In the genomic region with DNA sequence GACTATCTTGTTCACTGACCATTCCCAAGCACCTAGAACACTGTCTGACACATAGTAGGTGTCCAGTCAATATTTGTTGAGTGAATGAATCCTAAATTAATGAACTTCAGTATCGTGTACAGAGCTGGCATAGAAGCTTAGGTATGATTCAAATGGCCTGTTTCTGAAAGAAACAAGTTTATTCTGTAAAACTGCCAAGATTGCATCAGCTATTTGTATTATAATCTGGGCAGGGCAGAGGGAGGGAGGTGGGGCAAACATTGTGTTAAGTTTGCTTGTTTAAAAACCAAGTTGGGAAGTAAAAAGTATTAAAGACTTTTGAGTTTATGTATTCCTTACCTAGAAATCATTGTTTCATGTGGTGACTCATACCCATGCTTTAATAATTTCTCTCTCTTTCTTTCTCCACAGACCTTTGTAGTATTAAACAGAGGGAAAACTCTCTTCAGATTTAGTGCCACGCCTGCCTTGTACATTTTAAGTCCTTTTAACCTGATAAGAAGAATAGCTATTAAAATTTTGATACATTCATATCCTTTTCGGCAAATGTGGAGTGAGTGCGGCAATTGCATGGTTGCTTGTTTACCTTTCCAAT, we compare ENCODE assay signal across 12 cellular contexts.
DNase-seq lines count a peak whose midpoint lies in the region; ATAC-seq and TF ChIP-seq lines count a peak whose summit lies in the region.
"Had no signal": no experiment of that assay in that cellular context is flagged by ENCODE, and none has a peak within 500 bp of the region (broad histone marks: within the 10 kb centered on the region; RNA-seq: fewer than 3 reads in every experiment).

No MANE protein-coding gene starts in this region.

- H3K27ac ChIP-seq in RWPE1: no peak overlapping the region
- no peak overlapping the region for H3K27ac ChIP-seq in OCI-LY7 (ENCODE audit: low read depth, low read length, poor library complexity, severe bottlenecking)
- H3K27ac ChIP-seq: KMS-11 had no signal

- intact Hi-C loops in OCI-LY7 (cut with micrococcal nuclease; ENCODE audit: unreplicated experiment): no loop called here

- H3K4me3 ChIP-seq in fibroblast of mammary gland (ENCODE audit: control insufficient read depth, low read depth, low read length) (no peak overlapping the region), retinal pigment epithelial cell (ENCODE audit: low read length) (no peak overlapping the region), OCI-LY7 (ENCODE audit: low read depth, low read length, poor library complexity, severe bottlenecking) (no peak overlapping the region)

- H3K4me2 ChIP-seq in OCI-LY7 (ENCODE audit: low read length): no peak overlapping the region
- H3K4me2 ChIP-seq: KMS-11 had no signal

- H3K9me2 ChIP-seq in OCI-LY7 (ENCODE audit: insufficient read depth, low read length): no peaks in the 10 kb centered on the region

- TF ChIP-seq CTCF in RWPE1 (conservative IDR thresholded peaks at IDR 0.05; ENCODE audit: low read depth): no peak
- no peak for TF ChIP-seq CTCF in fibroblast of mammary gland (conservative IDR thresholded peaks at IDR 0.05; ENCODE audit: control insufficient read depth, insufficient read depth, low read depth, low read length)
- no peak for TF ChIP-seq CTCF in retinal pigment epithelial cell (conservative IDR thresholded peaks at IDR 0.05; ENCODE audit: low read depth, low read length)
- TF ChIP-seq CTCF in OCI-LY7 (conservative IDR thresholded peaks at IDR 0.05; ENCODE audit: low read length): no peak

- H3K9me3 ChIP-seq in OCI-LY7 (ENCODE audit: low read length): no peaks in the 10 kb centered on the region

- DNase-seq in GM04503 (ENCODE audit: low read depth) (peak; percentile 34), RWPE1 (ENCODE audit: low spot score) (peak; percentile 34), fibroblast of mammary gland (ENCODE audit: low read depth) (peak; percentile 68), retinal pigment epithelial cell (ENCODE audit: low read depth) (peak; percentile 57), NCI-H2029 (lab: John Stamatoyannopoulos, UW) (no peak), OCI-LY7 (ENCODE audit: low spot score) (no peak)
- no peak for DNase-seq in natural killer cell treated with Interleukin-12 subunit alpha and Interleukin-12 subunit beta and Interleukin-15 and Interleukin-18, amount 100 ng/mL, for 72 hours (ENCODE audit: low spot score)
- DNase-seq: activated CD4-positive, alpha-beta T cell treated with anti-CD3 and anti-CD28 coated beads, Interleukin-2, amount 10 ng/mL, durations not matched to agents 7 days and 5 days; activated naive CD8-positive, alpha-beta T cell treated with anti-CD3 and anti-CD28 coated beads, Interleukin-2, amount 50 U/mL, for 24 hours had no signal

- H3K9me3 Mint-ChIP-seq in natural killer cell treated with Interleukin-12 subunit alpha and Interleukin-12 subunit beta and Interleukin-15 and Interleukin-18, amount 100 ng/mL, for 72 hours: no peaks in the 10 kb centered on the region
- H3K9me3 Mint-ChIP-seq: activated CD4-positive, alpha-beta T cell treated with anti-CD3 and anti-CD28 coated beads, Interleukin-2, amount 10 ng/mL, durations not matched to agents 7 days and 5 days; activated naive CD8-positive, alpha-beta T cell treated with anti-CD3 and anti-CD28 coated beads, Interleukin-2, amount 50 U/mL, for 24 hours; neural crest cell had no signal

- H3K36me3 ChIP-seq in OCI-LY7 (ENCODE audit: insufficient read depth, low read length): no peaks in the 10 kb centered on the region

- no peak for ATAC-seq in natural killer cell treated with Interleukin-12 subunit alpha and Interleukin-12 subunit beta and Interleukin-15 and Interleukin-18, amount 100 ng/mL, for 72 hours
- no peak for ATAC-seq in GM21786 (IDR thresholded peaks at IDR 0.05; ENCODE audit: unreplicated experiment)
- ATAC-seq: activated naive CD8-positive, alpha-beta T cell treated with anti-CD3 and anti-CD28 coated beads, Interleukin-2, amount 50 U/mL, for 24 hours had no signal

- no peak overlapping the region for H3K27ac Mint-ChIP-seq in natural killer cell treated with Interleukin-12 subunit alpha and Interleukin-12 subunit beta and Interleukin-15 and Interleukin-18, amount 100 ng/mL, for 72 hours
- H3K27ac Mint-ChIP-seq: activated CD4-positive, alpha-beta T cell treated with anti-CD3 and anti-CD28 coated beads, Interleukin-2, amount 10 ng/mL, durations not matched to agents 7 days and 5 days; activated naive CD8-positive, alpha-beta T cell treated with anti-CD3 and anti-CD28 coated beads, Interleukin-2, amount 50 U/mL, for 24 hours had no signal

- H3K36me3 Mint-ChIP-seq in natural killer cell treated with Interleukin-12 subunit alpha and Interleukin-12 subunit beta and Interleukin-15 and Interleukin-18, amount 100 ng/mL, for 72 hours: no peaks in the 10 kb centered on the region

- POLR2A ChIA-PET in RWPE1 (lab: Yijun Ruan, JAX; ENCODE audit: low non-redundant PET) (interaction anchor here (0.5 kb wide), 1 partner anchor 146 kb away, joined by 6 read pairs; no protein-coding TSS in a partner anchor), OCI-LY7 (lab: Charles Lee) (interaction anchor here (1.2 kb wide), 1 partner anchor 10 kb away, joined by 3 read pairs; no protein-coding TSS in a partner anchor)

- BruUV-seq in OCI-LY7 (replicated peaks; lab: Mats Ljungman, UMichigan): no TSS peak

- peaks cover 19 to 28% of the 10 kb centered on the region in 2 donors for H3K27me3 Mint-ChIP-seq in natural killer cell treated with Interleukin-12 subunit alpha and Interleukin-12 subunit beta and Interleukin-15 and Interleukin-18, amount 100 ng/mL, for 72 hours

- no peak overlapping the region for H2AFZ ChIP-seq in OCI-LY7 (ENCODE audit: low read length)

- H4K20me1 ChIP-seq in OCI-LY7 (ENCODE audit: insufficient read depth, low read length): no peaks in the 10 kb centered on the region

- no peaks in the 10 kb centered on the region for H3K79me2 ChIP-seq in OCI-LY7 (ENCODE audit: insufficient read depth, low read depth, low read length)

- H3K4me1 ChIP-seq in OCI-LY7 (ENCODE audit: insufficient read depth, low read length, poor library complexity, severe bottlenecking): no peaks in the 10 kb centered on the region

- no peak overlapping the region for H3K4me3 Mint-ChIP-seq in natural killer cell treated with Interleukin-12 subunit alpha and Interleukin-12 subunit beta and Interleukin-15 and Interleukin-18, amount 100 ng/mL, for 72 hours
- H3K4me3 Mint-ChIP-seq: activated CD4-positive, alpha-beta T cell treated with anti-CD3 and anti-CD28 coated beads, Interleukin-2, amount 10 ng/mL, durations not matched to agents 7 days and 5 days; activated naive CD8-positive, alpha-beta T cell treated with anti-CD3 and anti-CD28 coated beads, Interleukin-2, amount 50 U/mL, for 24 hours; neural crest cell had no signal

- no peaks in the 10 kb centered on the region for H3K4me1 Mint-ChIP-seq in natural killer cell treated with Interleukin-12 subunit alpha and Interleukin-12 subunit beta and Interleukin-15 and Interleukin-18, amount 100 ng/mL, for 72 hours (ENCODE audit: low read depth in 2 of 2)

- CTCF ChIA-PET in RWPE1 (lab: Yijun Ruan, JAX) (interaction anchor here (0.7 kb wide), 1 partner anchor 199 kb away, joined by 3 read pairs; no protein-coding TSS in a partner anchor), OCI-LY7 (lab: Charles Lee; ENCODE audit: unreplicated experiment) (no interaction called here)

Comparison
In these comparisons a context has a peak if more than half of its experiments do, and no peak if none do; other contexts are left out.
1. DNase-seq: peak in GM04503 (single experiment), RWPE1 (single experiment), fibroblast of mammary gland (single experiment) and retinal pigment epithelial cell (single experiment); none in natural killer cell treated with Interleukin-12 subunit alpha and Interleukin-12 subunit beta and Interleukin-15 and Interleukin-18, amount 100 ng/mL, for 72 hours (single experiment), NCI-H2029 (single experiment) and OCI-LY7 (single experiment).